In the genomic region with DNA sequence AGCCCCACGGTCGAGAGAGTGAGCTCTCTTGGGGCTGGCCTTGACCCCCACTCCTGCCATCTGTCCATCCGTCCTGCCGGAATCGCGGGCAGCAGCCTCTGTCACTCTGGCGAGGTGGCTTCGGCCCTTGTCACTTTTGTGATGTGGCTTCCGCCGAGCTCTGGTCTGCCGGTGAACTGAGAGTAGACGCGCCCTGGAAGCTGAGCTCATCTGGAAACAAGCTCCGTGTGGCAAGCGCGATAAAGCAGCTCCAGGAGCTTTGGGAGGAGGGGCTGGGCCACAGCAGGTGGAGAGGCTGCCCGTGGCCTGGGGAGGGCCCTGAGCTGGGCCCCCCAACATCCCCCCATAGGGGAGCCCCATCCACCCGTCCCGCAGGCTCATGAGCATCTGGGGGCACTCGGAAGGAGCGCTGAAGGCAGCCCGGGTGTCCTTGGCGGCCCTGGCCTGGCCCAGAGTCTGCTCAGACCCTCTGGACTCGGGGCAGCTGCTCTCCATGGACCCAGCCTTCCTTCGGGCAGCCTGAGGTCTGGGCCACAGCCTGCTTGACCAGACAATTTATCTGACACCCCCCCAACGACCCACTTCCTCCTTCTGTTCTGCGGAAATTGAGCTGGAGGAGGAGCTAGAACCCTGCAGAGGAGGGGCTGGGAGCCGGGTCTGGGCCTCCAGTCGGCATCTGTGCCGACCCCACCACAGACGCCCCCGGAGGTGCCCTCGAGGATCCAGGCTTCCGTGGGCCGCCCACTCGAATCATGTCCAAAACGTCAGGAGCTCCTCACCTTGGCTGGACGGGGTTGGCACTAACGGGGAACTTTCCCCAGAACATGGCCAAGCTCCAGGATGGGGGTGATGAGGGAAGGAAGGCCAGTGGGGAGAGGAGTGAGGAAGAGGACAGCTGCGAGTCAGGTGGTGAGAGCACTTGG, we compare ENCODE assay signal across 9 cellular contexts. TPM values are rescaled to one million over a fixed set of nuclear protein-coding genes. Genes with fewer than 3 reads are reported as not detected.
A peak's percentile ranks its signal among the peaks of the same experiment; 100 is the strongest.
DNase-seq lines count a peak whose midpoint lies in the region; ATAC-seq lines count a peak whose summit lies in the region.
"Had no signal": no experiment of that assay in that cellular context is flagged by ENCODE, and none has a peak within 500 bp of the region (broad histone marks: within the 10 kb centered on the region; RNA-seq: fewer than 3 reads in every experiment).

No MANE protein-coding gene starts in this region.

- DNase-seq in Ammon's horn (ENCODE audit: low spot score) (peak; percentile 50), NOMO-1 treated with dmso at 0.1 percent for 144 hours (lab: John Stamatoyannopoulos, UW; ENCODE audit: unreplicated experiment) (peak; percentile 24), myocyte (ENCODE audit: low read depth) (peak; percentile 6), dermis blood vessel endothelial cell (no peak), cerebellar nuclear complex (lab: John Stamatoyannopoulos, UW) (no peak)
- peak; percentile 50 for DNase-seq in activated naive CD4-positive, alpha-beta T cell treated with anti-CD3 and anti-CD28 coated beads, Interleukin-2, amount 50 U/mL, for 16 hours
- DNase-seq: NCI-H1417 had no signal

- ATAC-seq in HG03432 (IDR thresholded peaks at IDR 0.05; ENCODE audit: unreplicated experiment), result no peak
- ATAC-seq in GM18861 (IDR thresholded peaks at IDR 0.05; ENCODE audit: unreplicated experiment), result no peak

RNA-seq across cellular contexts. Expression of a gene that starts 59.1 kb away (rescaled TPM):
- total RNA-seq in myocyte, result 5.2 and 8.2 TPM in 2 replicates
- polyA plus RNA-seq in myocyte (2012), result 9.8 TPM
- total RNA-seq in dermis blood vessel endothelial cell, result 5.8 and 13.5 TPM in 2 replicates

Comparison
In these comparisons a context has a peak if more than half of its experiments do, and no peak if none do; other contexts are left out.
1. DNase-seq: peak in Ammon's horn (single experiment), NOMO-1 treated with dmso at 0.1 percent for 144 hours (single experiment), activated naive CD4-positive, alpha-beta T cell treated with anti-CD3 and anti-CD28 coated beads, Interleukin-2, amount 50 U/mL, for 16 hours (single experiment) and myocyte (single experiment); none in dermis blood vessel endothelial cell (single experiment) and cerebellar nuclear complex (0 of 2).